In the genomic region with DNA sequence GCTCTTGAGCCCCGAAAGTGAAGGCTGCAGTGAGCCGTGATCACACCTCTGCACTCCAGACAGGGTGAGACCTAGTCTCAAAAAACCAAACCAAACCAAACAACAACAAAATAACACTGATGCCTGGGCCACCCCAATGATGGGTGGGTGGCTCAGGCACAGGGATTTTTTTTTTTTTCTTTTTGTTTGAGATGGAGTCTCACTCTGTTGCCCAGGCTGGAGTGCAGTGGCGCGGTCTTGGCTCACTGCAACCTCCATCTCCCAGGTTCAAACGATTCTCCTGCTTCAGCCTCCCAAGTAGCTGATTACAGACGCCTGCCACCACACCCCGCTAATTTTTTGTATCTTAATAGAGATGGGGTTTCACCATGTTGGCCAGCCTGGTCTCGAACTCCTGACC, we compare ENCODE assay signal across 1 cellular context. TPM values are rescaled to one million over a fixed set of nuclear protein-coding genes. Genes with fewer than 3 reads are reported as not detected.
"Had no signal": no experiment of that assay in that cellular context is flagged by ENCODE, and none has a peak within 500 bp of the region (broad histone marks: within the 10 kb centered on the region; RNA-seq: fewer than 3 reads in every experiment).

No MANE protein-coding gene starts in this region.

RNA-seq across cellular contexts. Expression of gene LRRC75A, which starts 39.7 kb away (rescaled TPM):
- total RNA-seq: OCI-LY7 had no signal
